ENCODE assay signal across 1 cellular context in the genomic region with DNA sequence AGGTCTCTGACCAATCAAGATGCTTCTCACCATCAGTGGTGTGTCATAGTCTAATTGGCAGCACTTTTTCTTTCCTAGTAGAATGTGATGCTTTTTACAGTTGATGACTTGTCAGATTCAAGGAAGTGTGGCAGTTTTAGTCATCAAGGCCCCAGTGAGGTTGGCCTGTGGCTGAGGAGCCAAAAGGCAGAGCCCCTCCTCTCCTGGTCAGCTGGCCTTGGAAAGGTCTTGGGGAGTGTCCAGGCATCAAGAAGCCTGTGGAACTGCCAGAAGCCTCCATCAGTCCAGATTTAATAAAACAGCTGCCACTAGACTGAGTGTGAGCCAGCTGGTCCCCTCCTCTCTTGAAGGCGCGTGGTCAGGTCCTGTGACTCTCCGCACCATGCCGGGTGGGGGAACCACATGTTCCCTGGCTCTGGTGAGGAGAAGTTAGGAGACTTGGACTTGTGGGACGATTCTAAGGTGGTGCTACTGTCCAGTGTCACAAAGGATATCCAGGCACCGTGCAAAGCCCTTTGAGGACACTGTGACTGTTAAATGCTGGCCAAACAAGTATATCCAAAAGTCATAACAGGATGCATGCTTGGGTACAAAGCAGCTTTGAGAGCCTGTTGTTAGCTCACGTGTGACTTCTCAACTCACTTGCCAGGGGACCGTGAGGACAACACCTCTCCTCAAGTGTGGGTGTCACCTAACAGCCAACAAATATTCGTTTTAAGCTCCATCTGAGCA.
TF ChIP-seq lines count a peak whose summit lies in the region.

No MANE protein-coding gene starts in this region.

TF ChIP-seq in SK-N-SH, 30 proteins besides CTCF, POLR2A, EP300 and RAD21 (continued from another document):
- TF ChIP-seq, protein P1, sequence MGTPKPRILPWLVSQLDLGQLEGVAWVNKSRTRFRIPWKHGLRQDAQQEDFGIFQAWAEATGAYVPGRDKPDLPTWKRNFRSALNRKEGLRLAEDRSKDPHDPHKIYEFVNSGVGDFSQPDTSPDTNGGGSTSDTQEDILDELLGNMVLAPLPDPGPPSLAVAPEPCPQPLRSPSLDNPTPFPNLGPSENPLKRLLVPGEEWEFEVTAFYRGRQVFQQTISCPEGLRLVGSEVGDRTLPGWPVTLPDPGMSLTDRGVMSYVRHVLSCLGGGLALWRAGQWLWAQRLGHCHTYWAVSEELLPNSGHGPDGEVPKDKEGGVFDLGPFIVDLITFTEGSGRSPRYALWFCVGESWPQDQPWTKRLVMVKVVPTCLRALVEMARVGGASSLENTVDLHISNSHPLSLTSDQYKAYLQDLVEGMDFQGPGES (IDR thresholded peaks at IDR 0.05; ENCODE audit: low read depth, low read length), result no peak
- TF ChIP-seq, protein P2, sequence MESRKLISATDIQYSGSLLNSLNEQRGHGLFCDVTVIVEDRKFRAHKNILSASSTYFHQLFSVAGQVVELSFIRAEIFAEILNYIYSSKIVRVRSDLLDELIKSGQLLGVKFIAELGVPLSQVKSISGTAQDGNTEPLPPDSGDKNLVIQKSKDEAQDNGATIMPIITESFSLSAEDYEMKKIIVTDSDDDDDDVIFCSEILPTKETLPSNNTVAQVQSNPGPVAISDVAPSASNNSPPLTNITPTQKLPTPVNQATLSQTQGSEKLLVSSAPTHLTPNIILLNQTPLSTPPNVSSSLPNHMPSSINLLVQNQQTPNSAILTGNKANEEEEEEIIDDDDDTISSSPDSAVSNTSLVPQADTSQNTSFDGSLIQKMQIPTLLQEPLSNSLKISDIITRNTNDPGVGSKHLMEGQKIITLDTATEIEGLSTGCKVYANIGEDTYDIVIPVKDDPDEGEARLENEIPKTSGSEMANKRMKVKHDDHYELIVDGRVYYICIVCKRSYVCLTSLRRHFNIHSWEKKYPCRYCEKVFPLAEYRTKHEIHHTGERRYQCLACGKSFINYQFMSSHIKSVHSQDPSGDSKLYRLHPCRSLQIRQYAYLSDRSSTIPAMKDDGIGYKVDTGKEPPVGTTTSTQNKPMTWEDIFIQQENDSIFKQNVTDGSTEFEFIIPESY (IDR thresholded peaks at IDR 0.05; ENCODE audit: borderline replicate concordance, low read depth), result no peak
- TF ChIP-seq, protein P3, sequence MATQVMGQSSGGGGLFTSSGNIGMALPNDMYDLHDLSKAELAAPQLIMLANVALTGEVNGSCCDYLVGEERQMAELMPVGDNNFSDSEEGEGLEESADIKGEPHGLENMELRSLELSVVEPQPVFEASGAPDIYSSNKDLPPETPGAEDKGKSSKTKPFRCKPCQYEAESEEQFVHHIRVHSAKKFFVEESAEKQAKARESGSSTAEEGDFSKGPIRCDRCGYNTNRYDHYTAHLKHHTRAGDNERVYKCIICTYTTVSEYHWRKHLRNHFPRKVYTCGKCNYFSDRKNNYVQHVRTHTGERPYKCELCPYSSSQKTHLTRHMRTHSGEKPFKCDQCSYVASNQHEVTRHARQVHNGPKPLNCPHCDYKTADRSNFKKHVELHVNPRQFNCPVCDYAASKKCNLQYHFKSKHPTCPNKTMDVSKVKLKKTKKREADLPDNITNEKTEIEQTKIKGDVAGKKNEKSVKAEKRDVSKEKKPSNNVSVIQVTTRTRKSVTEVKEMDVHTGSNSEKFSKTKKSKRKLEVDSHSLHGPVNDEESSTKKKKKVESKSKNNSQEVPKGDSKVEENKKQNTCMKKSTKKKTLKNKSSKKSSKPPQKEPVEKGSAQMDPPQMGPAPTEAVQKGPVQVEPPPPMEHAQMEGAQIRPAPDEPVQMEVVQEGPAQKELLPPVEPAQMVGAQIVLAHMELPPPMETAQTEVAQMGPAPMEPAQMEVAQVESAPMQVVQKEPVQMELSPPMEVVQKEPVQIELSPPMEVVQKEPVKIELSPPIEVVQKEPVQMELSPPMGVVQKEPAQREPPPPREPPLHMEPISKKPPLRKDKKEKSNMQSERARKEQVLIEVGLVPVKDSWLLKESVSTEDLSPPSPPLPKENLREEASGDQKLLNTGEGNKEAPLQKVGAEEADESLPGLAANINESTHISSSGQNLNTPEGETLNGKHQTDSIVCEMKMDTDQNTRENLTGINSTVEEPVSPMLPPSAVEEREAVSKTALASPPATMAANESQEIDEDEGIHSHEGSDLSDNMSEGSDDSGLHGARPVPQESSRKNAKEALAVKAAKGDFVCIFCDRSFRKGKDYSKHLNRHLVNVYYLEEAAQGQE (IDR thresholded peaks at IDR 0.05; ENCODE audit: low read depth, low read length), result no peak
- TF ChIP-seq, protein P4, sequence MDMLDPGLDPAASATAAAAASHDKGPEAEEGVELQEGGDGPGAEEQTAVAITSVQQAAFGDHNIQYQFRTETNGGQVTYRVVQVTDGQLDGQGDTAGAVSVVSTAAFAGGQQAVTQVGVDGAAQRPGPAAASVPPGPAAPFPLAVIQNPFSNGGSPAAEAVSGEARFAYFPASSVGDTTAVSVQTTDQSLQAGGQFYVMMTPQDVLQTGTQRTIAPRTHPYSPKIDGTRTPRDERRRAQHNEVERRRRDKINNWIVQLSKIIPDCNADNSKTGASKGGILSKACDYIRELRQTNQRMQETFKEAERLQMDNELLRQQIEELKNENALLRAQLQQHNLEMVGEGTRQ (IDR thresholded peaks at IDR 0.05; ENCODE audit: borderline replicate concordance, low read depth, low read length), result no peak
- no peak for TF ChIP-seq JUND (IDR thresholded peaks at IDR 0.05)
